Comparison of ENCODE assay signal across 13 cellular contexts in genomic region chr11:4480577-4481539, GRCh38. TPM values are rescaled to one million over a fixed set of nuclear protein-coding genes. Genes with fewer than 3 reads are reported as not detected.
DNase-seq lines count a peak whose midpoint lies in the region; ATAC-seq and TF ChIP-seq lines count a peak whose summit lies in the region.
"Had no signal": no experiment of that assay in that cellular context is flagged by ENCODE, and none has a peak within 500 bp of the region (broad histone marks: within the 10 kb centered on the region; RNA-seq: fewer than 3 reads in every experiment).

No MANE protein-coding gene starts in this region.

- DNase-seq in activated naive CD4-positive, alpha-beta T cell treated with anti-CD3 and anti-CD28 coated beads, Interleukin-2, amount 50 U/mL, for 72 hours (ENCODE audit: low spot score in 2 of 2) = no peak
- no peak for DNase-seq in activated naive CD4-positive, alpha-beta T cell treated with anti-CD3 and anti-CD28 coated beads, Interleukin-2, amount 10 ng/mL, durations not matched to agents 7 days and 5 days
- DNase-seq in PC-3 = peak; percentile 67
- DNase-seq in epithelial cell of prostate (ENCODE audit: low read depth, low spot score) = peak; percentile 69
- peak; percentile 28 for DNase-seq in stromal cell of bone marrow (ENCODE audit: low read depth)
- no peak for DNase-seq in NCI-H748 treated with DMSO at 0.1 percent for 48 hours (lab: John Stamatoyannopoulos, UW)
- DNase-seq: gastrocnemius medialis, NCI-H2171, Peyer's patch, spleen had no signal

- no peak overlapping the region for H2AFZ ChIP-seq in PC-3 (ENCODE audit: low read length)

- peaks cover 40% of the 10 kb centered on the region for H3K4me1 ChIP-seq in PC-3 (ENCODE audit: insufficient read depth, low read length)
- H3K4me1 ChIP-seq: gastrocnemius medialis, Peyer's patch had no signal

- H3K9me3 Mint-ChIP-seq in activated naive CD4-positive, alpha-beta T cell treated with anti-CD3 and anti-CD28 coated beads, Interleukin-2, amount 50 U/mL, for 72 hours = no peaks in the 10 kb centered on the region
- no peaks in the 10 kb centered on the region for H3K9me3 Mint-ChIP-seq in activated naive CD4-positive, alpha-beta T cell treated with anti-CD3 and anti-CD28 coated beads, Interleukin-2, amount 10 ng/mL, durations not matched to agents 7 days and 5 days

- H3K4me3 Mint-ChIP-seq in activated naive CD4-positive, alpha-beta T cell treated with anti-CD3 and anti-CD28 coated beads, Interleukin-2, amount 10 ng/mL, durations not matched to agents 7 days and 5 days = no peak overlapping the region

- H3K27ac ChIP-seq in PC-3 (ENCODE audit: low read length) (peak overlapping the region; percentile 93), epithelial cell of prostate (peak overlapping the region; percentile 86)
- H3K27ac ChIP-seq: gastrocnemius medialis, Peyer's patch, spleen had no signal

- H3K27me3 ChIP-seq in PC-3 (ENCODE audit: low read length) = no peaks in the 10 kb centered on the region
- H3K27me3 ChIP-seq: gastrocnemius medialis, Peyer's patch, spleen had no signal

- H4K20me1 ChIP-seq in PC-3 (ENCODE audit: low read length) = no peaks in the 10 kb centered on the region

- no peaks in the 10 kb centered on the region for H3K36me3 ChIP-seq in PC-3 (ENCODE audit: low read depth, low read length)
- H3K36me3 ChIP-seq: gastrocnemius medialis, Peyer's patch, spleen had no signal

- H3K4me2 ChIP-seq in PC-3 (ENCODE audit: low read length) = peak overlapping the region; percentile 65

- no peaks in the 10 kb centered on the region for H3K9me2 ChIP-seq in PC-3 (replicated peaks; ENCODE audit: low read length)

- no peaks in the 10 kb centered on the region for H3K79me2 ChIP-seq in PC-3 (ENCODE audit: low read length)

- intact Hi-C loops in PC-3 (cut with micrococcal nuclease) = loop anchor here (1.0 to 5.0 kb wide), 2 partner anchors 12 to 89 kb away; partner anchors contain the start of gene TRIM21

- peaks cover 6% of the 10 kb centered on the region for H3F3A ChIP-seq in PC-3 (ENCODE audit: low read length, unreplicated experiment)

- H3K9me3 ChIP-seq in PC-3 (ENCODE audit: low read length) = no peaks in the 10 kb centered on the region
- H3K9me3 ChIP-seq: gastrocnemius medialis, Peyer's patch, spleen had no signal

- no peak overlapping the region for H3K4me3 ChIP-seq in PC-3 (ENCODE audit: low read length)
- H3K4me3 ChIP-seq: gastrocnemius medialis, Peyer's patch, spleen had no signal

- CTCF ChIA-PET in activated naive CD4-positive, alpha-beta T cell treated with anti-CD3 and anti-CD28 coated beads, Interleukin-2, amount 10 ng/mL, durations not matched to agents 7 days and 5 days (lab: Charles Lee) = no interaction called here
- CTCF ChIA-PET in PC-3 (lab: Charles Lee) = no interaction called here

- TF ChIP-seq CTCF in PC-3 (conservative IDR thresholded peaks at IDR 0.05; ENCODE audit: low read depth, low read length) = no peak

- no peaks in the 10 kb centered on the region for H3K4me1 Mint-ChIP-seq in activated naive CD4-positive, alpha-beta T cell treated with anti-CD3 and anti-CD28 coated beads, Interleukin-2, amount 10 ng/mL, durations not matched to agents 7 days and 5 days

- peak; percentile 55 to 87 for ATAC-seq in activated naive CD4-positive, alpha-beta T cell treated with anti-CD3 and anti-CD28 coated beads, Interleukin-2, amount 50 U/mL, for 72 hours
- ATAC-seq in PC-3 (peak; percentile 86), HG03280 (IDR thresholded peaks at IDR 0.05; ENCODE audit: unreplicated experiment) (no peak), GM18861 (IDR thresholded peaks at IDR 0.05; ENCODE audit: unreplicated experiment) (no peak)
- ATAC-seq: gastrocnemius medialis, left lobe of liver had no signal

- peak overlapping the region; percentile 39 for H3K9ac ChIP-seq in PC-3 (ENCODE audit: low read length)

- H3K27me3 Mint-ChIP-seq in activated naive CD4-positive, alpha-beta T cell treated with anti-CD3 and anti-CD28 coated beads, Interleukin-2, amount 10 ng/mL, durations not matched to agents 7 days and 5 days = no peaks in the 10 kb centered on the region

- H3K36me3 Mint-ChIP-seq in activated naive CD4-positive, alpha-beta T cell treated with anti-CD3 and anti-CD28 coated beads, Interleukin-2, amount 50 U/mL, for 72 hours = no peaks in the 10 kb centered on the region
- H3K36me3 Mint-ChIP-seq in activated naive CD4-positive, alpha-beta T cell treated with anti-CD3 and anti-CD28 coated beads, Interleukin-2, amount 10 ng/mL, durations not matched to agents 7 days and 5 days = no peaks in the 10 kb centered on the region

- no TSS peak for BruUV-seq in PC-3 (replicated peaks; lab: Mats Ljungman, UMichigan)

- H3K27ac Mint-ChIP-seq in activated naive CD4-positive, alpha-beta T cell treated with anti-CD3 and anti-CD28 coated beads, Interleukin-2, amount 50 U/mL, for 72 hours = peak overlapping the region in 1 of 2 donors; percentile 61
- H3K27ac Mint-ChIP-seq in activated naive CD4-positive, alpha-beta T cell treated with anti-CD3 and anti-CD28 coated beads, Interleukin-2, amount 10 ng/mL, durations not matched to agents 7 days and 5 days = no peak overlapping the region

- POLR2A ChIA-PET in PC-3 (lab: Charles Lee; ENCODE audit: unreplicated experiment) = no interaction called here

RNA-seq across cellular contexts. Expression of gene OR52K1, which starts 1.6 kb away (rescaled TPM):
- under 1 TPM; 0.20 to 0.33 TPM for total RNA-seq in activated naive CD4-positive, alpha-beta T cell treated with anti-CD3 and anti-CD28 coated beads, Interleukin-2, amount 50 U/mL, for 72 hours
- not detected in 2 replicates for total RNA-seq in PC-3 (2014; rRNA removed)
- total RNA-seq: gastrocnemius medialis, left lobe of liver, Peyer's patch had no signal

RNA-seq across cellular contexts. Expression of gene OR52K2, which starts 31.8 kb away (rescaled TPM):
- total RNA-seq in activated naive CD4-positive, alpha-beta T cell treated with anti-CD3 and anti-CD28 coated beads, Interleukin-2, amount 50 U/mL, for 72 hours = not detected
- not detected in 2 replicates for total RNA-seq in PC-3 (2014; rRNA removed)
- total RNA-seq: gastrocnemius medialis, left lobe of liver, Peyer's patch had no signal

Comparison
In these comparisons a context has a peak if more than half of its experiments do, and no peak if none do; other contexts are left out.
1. ATAC-seq: peak in activated naive CD4-positive, alpha-beta T cell treated with anti-CD3 and anti-CD28 coated beads, Interleukin-2, amount 50 U/mL, for 72 hours (2 of 2) and PC-3 (single experiment); none in HG03280 (single experiment) and GM18861 (single experiment).
2. DNase-seq: peak in PC-3 (single experiment), epithelial cell of prostate (single experiment) and stromal cell of bone marrow (single experiment); none in activated naive CD4-positive, alpha-beta T cell treated with anti-CD3 and anti-CD28 coated beads, Interleukin-2, amount 50 U/mL, for 72 hours (0 of 2), activated naive CD4-positive, alpha-beta T cell treated with anti-CD3 and anti-CD28 coated beads, Interleukin-2, amount 10 ng/mL, durations not matched to agents 7 days and 5 days (single experiment) and NCI-H748 treated with DMSO at 0.1 percent for 48 hours (single experiment).